In genomic region chr1:42947965-42948732, GRCh38 we compare ENCODE assay signal across 14 cellular contexts. TPM values are rescaled to one million over a fixed set of nuclear protein-coding genes. Genes with fewer than 3 reads are reported as not detected.
A peak's percentile ranks its signal among the peaks of the same experiment; 100 is the strongest.
DNase-seq lines count a peak whose midpoint lies in the region; ATAC-seq and TF ChIP-seq lines count a peak whose summit lies in the region.
"Had no signal": no experiment of that assay in that cellular context is flagged by ENCODE, and none has a peak within 500 bp of the region (broad histone marks: within the 10 kb centered on the region; RNA-seq: fewer than 3 reads in every experiment).

No MANE protein-coding gene starts in this region.

- DNase-seq in T-helper 1 cell (no peak), M059J (ENCODE audit: low read depth) (peak; percentile 56), prostate gland (ENCODE audit: low spot score) (no peak), GM23248 (no peak)
- DNase-seq in effector memory CD8-positive, alpha-beta T cell = no peak
- DNase-seq in activated T-helper 2 cell treated with anti-CD3 and anti-CD28 coated beads, Interferon-gamma antibody, Interleukin-2, Interleukin-4, amounts not matched to agents 10 μg/mL and 5 μg/mL and 100 μg/mL, durations not matched to agents 14 hours and 24 hours and 36 hours (ENCODE audit: low spot score) = no peak
- DNase-seq: 8988T; activated CD4-positive, alpha-beta T cell treated with anti-CD3 and anti-CD28 coated beads, Interleukin-2, amount 50 U/mL, for 1 hour; anterior cingulate cortex; NCI-H1105 treated with DMSO at 0.1 percent for 48 hours; NCI-H526 had no signal

- no peak overlapping the region for H2AFZ ChIP-seq in GM23248

- H3K79me2 ChIP-seq in GM23248 (ENCODE audit: insufficient read depth) = peaks cover 100% of the 10 kb centered on the region

- H3K27me3 Mint-ChIP-seq in T-helper 1 cell treated with Interleukin-12 subunit alpha and Interleukin-12 subunit beta and Interleukin-4 antibody, amounts not matched to agents 30 μg/mL and 1 μg/mL, for 36 hours (ENCODE audit: low read depth) = no peaks in the 10 kb centered on the region
- H3K27me3 Mint-ChIP-seq in effector memory CD8-positive, alpha-beta T cell = no peaks in the 10 kb centered on the region
- H3K27me3 Mint-ChIP-seq in activated T-helper 2 cell treated with anti-CD3 and anti-CD28 coated beads, Interferon-gamma antibody, Interleukin-2, Interleukin-4, amounts not matched to agents 10 μg/mL and 5 μg/mL and 100 μg/mL, durations not matched to agents 14 hours and 24 hours and 36 hours (ENCODE audit: low read depth) = no peaks in the 10 kb centered on the region

- no peak for ATAC-seq in effector memory CD8-positive, alpha-beta T cell (replicated peaks)
- no peak for ATAC-seq in HG02938 (IDR thresholded peaks at IDR 0.05; ENCODE audit: unreplicated experiment)

- H3F3A ChIP-seq in GM23248 (ENCODE audit: insufficient read depth) = peaks cover 20% of the 10 kb centered on the region

- no peak overlapping the region for H3K9ac ChIP-seq in GM23248

- H3K27ac ChIP-seq in prostate gland (peak overlapping the region; percentile 61 to 81), GM23248 (no peak overlapping the region)

- WGBS in prostate gland = 84% methylated on average over 13 of the region's 13 CpGs
- WGBS in GM23248 (ENCODE audit: low coverage in 1 of 2, low lambda C conversion rate in 2 of 2, missing lambda C conversion rate in 2 of 2), 2 experiments = 71 to 72% methylated on average over 13 of the region's 13 CpGs

- H3K4me3 Mint-ChIP-seq in T-helper 1 cell treated with Interleukin-12 subunit alpha and Interleukin-12 subunit beta and Interleukin-4 antibody, amounts not matched to agents 30 μg/mL and 1 μg/mL, for 36 hours = no peak overlapping the region
- peak overlapping the region; percentile 48 to 71 for H3K4me3 Mint-ChIP-seq in effector memory CD8-positive, alpha-beta T cell
- H3K4me3 Mint-ChIP-seq in activated T-helper 2 cell treated with anti-CD3 and anti-CD28 coated beads, Interferon-gamma antibody, Interleukin-2, Interleukin-4, amounts not matched to agents 10 μg/mL and 5 μg/mL and 100 μg/mL, durations not matched to agents 14 hours and 24 hours and 36 hours (ENCODE audit: low read depth) = no peak overlapping the region

- H3K4me2 ChIP-seq in GM23248 (ENCODE audit: unreplicated experiment) = no peak overlapping the region

- peaks cover 31% of the 10 kb centered on the region for H3K4me1 ChIP-seq in prostate gland (replicated peaks)
- peaks cover 28% of the 10 kb centered on the region for H3K4me1 ChIP-seq in GM23248 (ENCODE audit: insufficient read depth)

- no peaks in the 10 kb centered on the region for H4K20me1 ChIP-seq in GM23248 (ENCODE audit: insufficient read depth)

- H3K4me3 ChIP-seq in prostate gland (no peak overlapping the region), GM23248 (no peak overlapping the region)
- H3K4me3 ChIP-seq: skin epidermis had no signal

- TF ChIP-seq CTCF in prostate gland (IDR thresholded peaks at IDR 0.05) = no peak

- no peaks in the 10 kb centered on the region for H3K9me3 Mint-ChIP-seq in T-helper 1 cell treated with Interleukin-12 subunit alpha and Interleukin-12 subunit beta and Interleukin-4 antibody, amounts not matched to agents 30 μg/mL and 1 μg/mL, for 36 hours
- no peaks in the 10 kb centered on the region for H3K9me3 Mint-ChIP-seq in effector memory CD8-positive, alpha-beta T cell
- H3K9me3 Mint-ChIP-seq in activated T-helper 2 cell treated with anti-CD3 and anti-CD28 coated beads, Interferon-gamma antibody, Interleukin-2, Interleukin-4, amounts not matched to agents 10 μg/mL and 5 μg/mL and 100 μg/mL, durations not matched to agents 14 hours and 24 hours and 36 hours = no peaks in the 10 kb centered on the region

- H3K9me3 ChIP-seq in prostate gland (no peaks in the 10 kb centered on the region), GM23248 (ENCODE audit: low read depth) (no peaks in the 10 kb centered on the region)

- in situ Hi-C loops in GM23248 (cut with MboI) = no loop called here

- peaks cover 80% of the 10 kb centered on the region for H3K4me1 Mint-ChIP-seq in T-helper 1 cell treated with Interleukin-12 subunit alpha and Interleukin-12 subunit beta and Interleukin-4 antibody, amounts not matched to agents 30 μg/mL and 1 μg/mL, for 36 hours (ENCODE audit: low read depth)
- peaks cover 80 to 84% of the 10 kb centered on the region in 2 donors for H3K4me1 Mint-ChIP-seq in effector memory CD8-positive, alpha-beta T cell (ENCODE audit: low read depth in 2 of 2)
- peaks cover 84% of the 10 kb centered on the region for H3K4me1 Mint-ChIP-seq in activated T-helper 2 cell treated with anti-CD3 and anti-CD28 coated beads, Interferon-gamma antibody, Interleukin-2, Interleukin-4, amounts not matched to agents 10 μg/mL and 5 μg/mL and 100 μg/mL, durations not matched to agents 14 hours and 24 hours and 36 hours (ENCODE audit: low read depth)

- H3K9me2 ChIP-seq in GM23248 (ENCODE audit: insufficient read depth) = no peaks in the 10 kb centered on the region

- H3K36me3 Mint-ChIP-seq in T-helper 1 cell treated with Interleukin-12 subunit alpha and Interleukin-12 subunit beta and Interleukin-4 antibody, amounts not matched to agents 30 μg/mL and 1 μg/mL, for 36 hours (ENCODE audit: low read depth) = peaks cover 38% of the 10 kb centered on the region
- H3K36me3 Mint-ChIP-seq in effector memory CD8-positive, alpha-beta T cell (ENCODE audit: insufficient read depth) = peaks cover 57% of the 10 kb centered on the region
- H3K36me3 Mint-ChIP-seq in activated T-helper 2 cell treated with anti-CD3 and anti-CD28 coated beads, Interferon-gamma antibody, Interleukin-2, Interleukin-4, amounts not matched to agents 10 μg/mL and 5 μg/mL and 100 μg/mL, durations not matched to agents 14 hours and 24 hours and 36 hours (ENCODE audit: low read depth) = peaks cover 80% of the 10 kb centered on the region

- no peak for TF ChIP-seq POLR2A in prostate gland (IDR thresholded peaks at IDR 0.05)

- intact Hi-C loops in prostate gland (cut with DNase I) = no loop called here
- intact Hi-C loops in activated T-helper 2 cell treated with anti-CD3 and anti-CD28 coated beads, Interferon-gamma antibody, Interleukin-2, Interleukin-4, amounts not matched to agents 10 μg/mL and 5 μg/mL and 100 μg/mL, durations not matched to agents 14 hours and 24 hours and 36 hours (cut with micrococcal nuclease) = no loop called here

- H3K27ac Mint-ChIP-seq in T-helper 1 cell treated with Interleukin-12 subunit alpha and Interleukin-12 subunit beta and Interleukin-4 antibody, amounts not matched to agents 30 μg/mL and 1 μg/mL, for 36 hours = peak overlapping the region; percentile 61
- H3K27ac Mint-ChIP-seq in effector memory CD8-positive, alpha-beta T cell = peak overlapping the region; percentile 83 to 93
- no peak overlapping the region for H3K27ac Mint-ChIP-seq in activated T-helper 2 cell treated with anti-CD3 and anti-CD28 coated beads, Interferon-gamma antibody, Interleukin-2, Interleukin-4, amounts not matched to agents 10 μg/mL and 5 μg/mL and 100 μg/mL, durations not matched to agents 14 hours and 24 hours and 36 hours

- H3K27me3 ChIP-seq in prostate gland (replicated peaks; ENCODE audit: insufficient read depth) (no peaks in the 10 kb centered on the region), GM23248 (replicated peaks; ENCODE audit: insufficient read depth) (no peaks in the 10 kb centered on the region)

- H3K36me3 ChIP-seq in prostate gland (no peaks in the 10 kb centered on the region), GM23248 (ENCODE audit: low read depth) (0 out of 2 replicates have a peak, but pooled peaks cover 2% of the 10 kb centered on the region)

RNA-seq across cellular contexts. Expression of gene SLC2A1, which starts 10.5 kb away (rescaled TPM):
- 218 and 274 TPM in 2 replicates for total RNA-seq in M059J (2014; rRNA removed; shearing (Covaris generic))
- total RNA-seq in prostate gland = 100 to 1,000 TPM in 1 of 2 donors, 10 to 100 TPM in 1; 83.9 to 159 TPM
- 143 and 155 TPM in 2 replicates for total RNA-seq in activated T-helper 2 cell treated with anti-CD3 and anti-CD28 coated beads, Interferon-gamma antibody, Interleukin-2, Interleukin-4, amounts not matched to agents 10 μg/mL and 5 μg/mL and 100 μg/mL, durations not matched to agents 14 hours and 24 hours and 36 hours
- total RNA-seq in GM23248 (2014; rRNA removed; shearing (Covaris generic)) = 315 and 361 TPM in 2 replicates
- polyA plus RNA-seq in GM23248 (2016; fragmentation: Nextera tagmentation; extraction: Ambion mirVana) = 142 and 143 TPM in 2 replicates

Comparison
In these comparisons a context has a peak if more than half of its experiments do, and no peak if none do; other contexts are left out.
1. H3K4me3 Mint-ChIP-seq: peak in effector memory CD8-positive, alpha-beta T cell (2 of 2); none in T-helper 1 cell treated with Interleukin-12 subunit alpha and Interleukin-12 subunit beta and Interleukin-4 antibody, amounts not matched to agents 30 μg/mL and 1 μg/mL, for 36 hours (single experiment) and activated T-helper 2 cell treated with anti-CD3 and anti-CD28 coated beads, Interferon-gamma antibody, Interleukin-2, Interleukin-4, amounts not matched to agents 10 μg/mL and 5 μg/mL and 100 μg/mL, durations not matched to agents 14 hours and 24 hours and 36 hours (single experiment).